In the genomic region with DNA sequence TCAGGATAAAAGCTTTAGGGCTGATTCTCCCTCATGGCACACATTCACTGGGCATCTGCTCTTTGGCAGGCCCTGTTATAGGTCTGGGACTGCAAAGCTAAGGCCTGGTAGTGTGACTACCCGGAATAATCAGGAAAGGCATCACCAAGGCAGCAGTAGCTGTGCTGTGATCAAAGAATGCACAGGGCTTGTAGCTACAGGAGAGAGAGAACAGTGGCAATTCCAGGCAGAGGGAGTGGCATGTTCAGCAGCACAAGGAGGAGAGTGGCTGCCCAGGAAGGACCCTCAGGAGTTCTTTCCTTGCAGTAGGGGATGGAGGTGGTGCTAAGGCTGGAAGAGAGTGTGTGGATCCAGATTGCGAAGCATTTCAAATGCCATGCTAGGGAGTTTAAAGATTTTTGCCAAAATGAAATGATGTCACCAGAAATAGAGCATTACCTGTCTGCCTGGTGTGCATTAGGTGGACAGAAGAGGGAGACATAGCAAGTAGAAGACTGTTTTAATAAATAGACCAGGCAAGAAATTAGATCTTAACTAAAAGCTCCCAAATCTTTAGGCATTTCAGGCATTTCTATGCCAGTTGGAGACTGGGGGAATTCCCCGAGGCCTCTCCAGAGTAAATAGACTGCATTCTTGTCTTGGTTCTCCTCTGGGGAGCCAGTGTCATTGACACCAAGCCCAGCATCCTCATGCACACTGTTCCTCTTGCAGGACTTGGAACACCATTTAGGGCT, we compare ENCODE assay signal across 1 cellular context.
TF ChIP-seq lines count a peak whose summit lies in the region.

No MANE protein-coding gene starts in this region.

TF ChIP-seq in WTC11, 78 proteins besides CTCF, POLR2A, EP300 and RAD21 (continued from another document):
- TF ChIP-seq, protein P1, sequence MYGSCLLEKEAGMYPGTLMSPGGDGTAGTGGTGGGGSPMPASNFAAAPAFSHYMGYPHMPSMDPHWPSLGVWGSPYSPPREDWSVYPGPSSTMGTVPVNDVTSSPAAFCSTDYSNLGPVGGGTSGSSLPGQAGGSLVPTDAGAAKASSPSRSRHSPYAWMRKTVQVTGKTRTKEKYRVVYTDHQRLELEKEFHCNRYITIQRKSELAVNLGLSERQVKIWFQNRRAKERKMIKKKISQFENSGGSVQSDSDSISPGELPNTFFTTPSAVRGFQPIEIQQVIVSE (CRISPR knock-in tag; IDR thresholded peaks at IDR 0.05; ENCODE audit: borderline replicate concordance) = no peak
- TF ChIP-seq, protein P2, sequence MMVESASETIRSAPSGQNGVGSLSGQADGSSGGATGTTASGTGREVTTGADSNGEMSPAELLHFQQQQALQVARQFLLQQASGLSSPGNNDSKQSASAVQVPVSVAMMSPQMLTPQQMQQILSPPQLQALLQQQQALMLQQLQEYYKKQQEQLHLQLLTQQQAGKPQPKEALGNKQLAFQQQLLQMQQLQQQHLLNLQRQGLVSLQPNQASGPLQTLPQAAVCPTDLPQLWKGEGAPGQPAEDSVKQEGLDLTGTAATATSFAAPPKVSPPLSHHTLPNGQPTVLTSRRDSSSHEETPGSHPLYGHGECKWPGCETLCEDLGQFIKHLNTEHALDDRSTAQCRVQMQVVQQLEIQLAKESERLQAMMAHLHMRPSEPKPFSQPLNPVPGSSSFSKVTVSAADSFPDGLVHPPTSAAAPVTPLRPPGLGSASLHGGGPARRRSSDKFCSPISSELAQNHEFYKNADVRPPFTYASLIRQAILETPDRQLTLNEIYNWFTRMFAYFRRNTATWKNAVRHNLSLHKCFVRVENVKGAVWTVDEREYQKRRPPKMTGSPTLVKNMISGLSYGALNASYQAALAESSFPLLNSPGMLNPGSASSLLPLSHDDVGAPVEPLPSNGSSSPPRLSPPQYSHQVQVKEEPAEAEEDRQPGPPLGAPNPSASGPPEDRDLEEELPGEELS (CRISPR knock-in tag; IDR thresholded peaks at IDR 0.05) = no peak
- TF ChIP-seq, protein P3, sequence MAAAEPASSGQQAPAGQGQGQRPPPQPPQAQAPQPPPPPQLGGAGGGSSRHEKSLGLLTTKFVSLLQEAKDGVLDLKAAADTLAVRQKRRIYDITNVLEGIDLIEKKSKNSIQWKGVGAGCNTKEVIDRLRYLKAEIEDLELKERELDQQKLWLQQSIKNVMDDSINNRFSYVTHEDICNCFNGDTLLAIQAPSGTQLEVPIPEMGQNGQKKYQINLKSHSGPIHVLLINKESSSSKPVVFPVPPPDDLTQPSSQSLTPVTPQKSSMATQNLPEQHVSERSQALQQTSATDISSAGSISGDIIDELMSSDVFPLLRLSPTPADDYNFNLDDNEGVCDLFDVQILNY (CRISPR knock-in tag; IDR thresholded peaks at IDR 0.05) = no peak
- no peak for TF ChIP-seq ZNF671 (CRISPR knock-in tag; IDR thresholded peaks at IDR 0.05)
TF ChIP-seq in WTC11: peak in this region for 0.
